ENCODE assay signal across 24 cellular contexts in the genomic region with DNA sequence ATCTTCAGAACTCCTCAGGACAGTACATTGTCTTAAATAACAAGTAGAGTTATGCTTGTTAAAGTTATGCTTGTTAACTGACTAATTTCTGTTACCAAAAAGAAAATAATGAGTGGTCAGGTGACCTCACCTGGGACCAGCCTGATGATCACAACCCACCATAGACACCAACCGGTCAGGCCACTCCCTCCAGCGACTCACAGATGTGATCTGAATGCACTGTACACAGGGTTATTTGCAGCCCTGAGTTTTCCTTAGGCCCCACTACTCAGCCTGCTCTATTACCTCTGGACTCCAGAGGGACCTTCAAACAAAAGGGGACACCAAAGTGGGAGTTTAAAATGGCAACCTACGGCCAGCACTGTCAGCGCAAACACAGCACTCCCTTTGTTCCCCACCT. TPM values are rescaled to one million over a fixed set of nuclear protein-coding genes. Genes with fewer than 3 reads are reported as not detected.
DNase-seq lines count a peak whose midpoint lies in the region; ATAC-seq, FAIRE-seq and TF ChIP-seq lines count a peak whose summit lies in the region.
"Had no signal": no experiment of that assay in that cellular context is flagged by ENCODE, and none has a peak within 500 bp of the region (broad histone marks: within the 10 kb centered on the region; RNA-seq: fewer than 3 reads in every experiment).

No MANE protein-coding gene starts in this region.

- no peak for FAIRE-seq in HepG2 (lab: Jason Lieb, UNC)
- FAIRE-seq: D721Med, GM12892 had no signal

- H3K27ac ChIP-seq in HepG2 (ENCODE audit: extremely low read length, insufficient read depth, low read length) (no peak overlapping the region), right lobe of liver (no peak overlapping the region), RWPE2 (ENCODE audit: poor library complexity, severe bottlenecking) (no peak overlapping the region), foreskin keratinocyte (no peak overlapping the region), smooth muscle cell (ENCODE audit: low read depth) (no peak overlapping the region), uterus (no peak overlapping the region)
- H3K27ac ChIP-seq: left lung, parathyroid adenoma, right atrium auricular region, RWPE1, tibial nerve had no signal

- H3K27me3 ChIP-seq in HepG2 (ENCODE audit: control insufficient read depth in 1 of 2, insufficient read depth in 2 of 2, low read length in 2 of 2) (no peaks in the 10 kb centered on the region), right lobe of liver (no peaks in the 10 kb centered on the region), RWPE2 (ENCODE audit: insufficient read depth, poor library complexity, severe bottlenecking) (no peaks in the 10 kb centered on the region), foreskin keratinocyte (no peaks in the 10 kb centered on the region), smooth muscle cell (ENCODE audit: low read depth) (no peaks in the 10 kb centered on the region), uterus (no peaks in the 10 kb centered on the region)
- H3K27me3 ChIP-seq: left lung, right atrium auricular region, tibial nerve had no signal

- WGBS in HepG2 (ENCODE audit: low lambda C conversion rate): 93% methylated on average over 2 of the region's 4 CpGs
- 100% methylated on average over 4 of the region's 4 CpGs for WGBS in right lobe of liver (ENCODE audit: insufficient coverage, low coverage, low lambda C conversion rate, missing lambda C conversion rate)
- 83% methylated on average over 4 of the region's 4 CpGs for WGBS in smooth muscle cell (ENCODE audit: low lambda C conversion rate)

- TF ChIP-seq POLR2A in HepG2 (IDR thresholded peaks at IDR 0.05; ENCODE audit: insufficient read depth in 1 of 2, low read depth in 2 of 2, low read length in 2 of 2) (no peak), right lobe of liver (IDR thresholded peaks at IDR 0.05) (no peak), uterus (IDR thresholded peaks at IDR 0.05) (no peak)

- no peak for TF ChIP-seq RAD21 in HepG2 (CRISPR knock-in tag; IDR thresholded peaks at IDR 0.05)

- in situ Hi-C loops in HepG2 (cut with HindIII; ENCODE audit: extremely low pct_ligation_motif_present, low pct_unique_long_range_greater_than_20kb): no loop called here

- no peak overlapping the region for H3K9ac ChIP-seq in HepG2 (ENCODE audit: insufficient read depth, low read depth, low read length)
- no peak overlapping the region for H3K9ac ChIP-seq in smooth muscle cell (ENCODE audit: low read depth)
- H3K9ac ChIP-seq: parathyroid adenoma had no signal

- H3K4me1 ChIP-seq in HepG2 (ENCODE audit: insufficient read depth, low read length) (peaks cover 12% of the 10 kb centered on the region), right lobe of liver (no peaks in the 10 kb centered on the region), RWPE2 (ENCODE audit: insufficient read depth, poor library complexity, severe bottlenecking) (no peaks in the 10 kb centered on the region), foreskin keratinocyte (no peaks in the 10 kb centered on the region), smooth muscle cell (ENCODE audit: low read depth) (peaks cover 25% of the 10 kb centered on the region), uterus (no peaks in the 10 kb centered on the region)
- H3K4me1 ChIP-seq: left lung, parathyroid adenoma, right atrium auricular region had no signal

- DNase-seq in HepG2 (ENCODE audit: low spot score): peak; percentile 12
- DNase-seq in right lobe of liver: no peak
- DNase-seq in RWPE2 (ENCODE audit: low spot score): no peak
- peak in 1 of 2 donors; percentile 17 for DNase-seq in foreskin keratinocyte
- DNase-seq in smooth muscle cell (lab: John Stamatoyannopoulos, UW; ENCODE audit: unreplicated experiment): no peak
- DNase-seq in uterus: no peak
- DNase-seq in dedifferentiated amniotic fluid mesenchymal stem cell (ENCODE audit: extremely low spot score): no peak
- DNase-seq: activated naive CD4-positive, alpha-beta T cell treated with Interleukin-2 at 50 U/mL for 16 hours; CD4-positive, alpha-beta T cell; cerebellar nuclear complex; H9; IMR-90; left lung; mesenchymal stem cell; NCI-H146; stimulated activated CD4-positive, alpha-beta T cell treated with anti-CD3 and anti-CD28 coated beads, Interleukin-2, amount 100 ng/mL, for 48 hours; T-cell had no signal

- no peak for TF ChIP-seq EP300 in HepG2 (IDR thresholded peaks at IDR 0.05; ENCODE audit: low read depth in 2 of 2, low read length in 2 of 2)
- TF ChIP-seq EP300 in HepG2 (CRISPR knock-in tag; IDR thresholded peaks at IDR 0.05; ENCODE audit: borderline replicate concordance): no peak

- CTCF ChIA-PET in HepG2 (lab: Yijun Ruan, JAX; ENCODE audit: low intra/inter-chr PET ratio, low total read pairs): no interaction called here

- TF ChIP-seq CTCF in HepG2 (CRISPR knock-in tag; IDR thresholded peaks at IDR 0.05): no peak
- no peak for TF ChIP-seq CTCF in right lobe of liver (IDR thresholded peaks at IDR 0.05)
- TF ChIP-seq CTCF in RWPE2 (IDR thresholded peaks at IDR 0.05; ENCODE audit: poor library complexity, severe bottlenecking): no peak
- no peak for TF ChIP-seq CTCF in foreskin keratinocyte (conservative IDR thresholded peaks at IDR 0.05)
- no peak for TF ChIP-seq CTCF in smooth muscle cell (IDR thresholded peaks at IDR 0.05; ENCODE audit: borderline replicate concordance, insufficient read depth, poor library complexity, severe bottlenecking)
- no peak for TF ChIP-seq CTCF in uterus (IDR thresholded peaks at IDR 0.05)

- H2AFZ ChIP-seq in HepG2 (ENCODE audit: low read length) (no peak overlapping the region), smooth muscle cell (ENCODE audit: low read depth) (no peak overlapping the region)
- H2AFZ ChIP-seq: parathyroid adenoma had no signal

- H4K20me1 ChIP-seq in HepG2 (ENCODE audit: insufficient read depth, low read length) (no peaks in the 10 kb centered on the region), smooth muscle cell (ENCODE audit: low read depth) (no peaks in the 10 kb centered on the region)

- H3K9me3 ChIP-seq in HepG2 (ENCODE audit: low read length) (no peaks in the 10 kb centered on the region), right lobe of liver (no peaks in the 10 kb centered on the region), RWPE2 (ENCODE audit: severe bottlenecking) (no peaks in the 10 kb centered on the region), smooth muscle cell (replicated peaks; ENCODE audit: low read depth) (no peaks in the 10 kb centered on the region), uterus (no peaks in the 10 kb centered on the region)
- H3K9me3 ChIP-seq: left lung, right atrium auricular region, tibial nerve had no signal

- no peak overlapping the region for H3K4me3 ChIP-seq in HepG2 (replicated peaks in 1 of 3; ENCODE audit: insufficient read depth in 1 of 3, low read depth in 2 of 3, low read length in 3 of 3)
- no peak overlapping the region for H3K4me3 ChIP-seq in right lobe of liver
- no peak overlapping the region for H3K4me3 ChIP-seq in RWPE2 (ENCODE audit: severe bottlenecking)
- no peak overlapping the region for H3K4me3 ChIP-seq in smooth muscle cell
- H3K4me3 ChIP-seq in uterus: no peak overlapping the region
- H3K4me3 ChIP-seq: left lung, right atrium auricular region, tibial nerve had no signal

- intact Hi-C loops in HepG2 (cut with micrococcal nuclease; ENCODE audit: unreplicated experiment): no loop called here
- intact Hi-C loops in right lobe of liver (cut with DNase I): no loop called here
- intact Hi-C loops in uterus (cut with DNase I; ENCODE audit: low total_unique reads): no loop called here

- peaks cover 2 to 19% of the 10 kb centered on the region in 2 experiments; a peak in 3 of 5 replicates for H3K36me3 ChIP-seq in HepG2 (replicated peaks in 1 of 2; ENCODE audit: control insufficient read depth in 1 of 2, insufficient read depth in 2 of 2, low read length in 2 of 2)
- H3K36me3 ChIP-seq in right lobe of liver: no peaks in the 10 kb centered on the region
- no peaks in the 10 kb centered on the region for H3K36me3 ChIP-seq in RWPE2 (ENCODE audit: low read depth)
- no peaks in the 10 kb centered on the region for H3K36me3 ChIP-seq in smooth muscle cell (ENCODE audit: low read depth)
- no peaks in the 10 kb centered on the region for H3K36me3 ChIP-seq in uterus
- H3K36me3 ChIP-seq: left lung, right atrium auricular region, tibial nerve had no signal

- H3K4me2 ChIP-seq in HepG2 (ENCODE audit: low read depth, low read length) (no peak overlapping the region), smooth muscle cell (peak overlapping the region; percentile 74)

- POLR2A ChIA-PET in HepG2 (lab: Yijun Ruan, JAX): no interaction called here

- ATAC-seq in HepG2: peak; percentile 61
- ATAC-seq in right lobe of liver: no peak
- ATAC-seq in RWPE2 (ENCODE audit: low read depth): peak; percentile 53; the same call in 1 of the 3 replicates
- peak; percentile 67 for ATAC-seq in foreskin keratinocyte
- ATAC-seq in HG02852 (IDR thresholded peaks at IDR 0.05; ENCODE audit: unreplicated experiment): no peak
- ATAC-seq: left lung, T-cell had no signal

- peaks cover 4% of the 10 kb centered on the region for H3F3A ChIP-seq in smooth muscle cell (ENCODE audit: low read depth)

- H3K79me2 ChIP-seq in HepG2 (ENCODE audit: insufficient read depth, low read length) (no peaks in the 10 kb centered on the region), smooth muscle cell (ENCODE audit: low read depth) (no peaks in the 10 kb centered on the region)
- H3K79me2 ChIP-seq: parathyroid adenoma had no signal

- BruUV-seq in HepG2 (replicated peaks; lab: Mats Ljungman, UMichigan): no TSS peak

RNA-seq across cellular contexts. Expression of a gene that starts 55.3 kb away (rescaled TPM):
- 29.5 and 52.6 TPM in 2 replicates for total RNA-seq in HepG2 (2016; rRNA removed; fragmentation: Illumina TruSeq; extraction: Trizol)
- total RNA-seq in HepG2 (2016; cell fraction: cytosol; rRNA removed; fragmentation: Illumina TruSeq; extraction: Trizol; ENCODE audit: low read depth): 31.9 and 35.6 TPM in 2 replicates
- 27.5 and 50.9 TPM in 2 replicates for total RNA-seq in HepG2 (2016; cell fraction: insoluble cytoplasmic fraction; rRNA removed; fragmentation: Illumina TruSeq; extraction: Trizol)
- 31.2 TPM in 2 replicates for total RNA-seq in HepG2 (2016; cell fraction: membrane; rRNA removed; fragmentation: Illumina TruSeq; extraction: Trizol)
- 68.6 and 68.7 TPM in 2 replicates for total RNA-seq in HepG2 (2016; cell fraction: nucleus; rRNA removed; fragmentation: Illumina TruSeq; extraction: Trizol)
- polyA plus RNA-seq in HepG2 (2011; rRNA removed): 60.8 and 66.4 TPM in 2 replicates
- 47.7 and 50.6 TPM in 2 replicates for polyA plus RNA-seq in HepG2 (2011; cell fraction: cytosol; rRNA removed)
- 32.8 and 34.4 TPM in 2 replicates for polyA plus RNA-seq in HepG2 (2011; cell fraction: nucleus; rRNA removed)
- 36.1 and 38.1 TPM in 2 replicates for polyA plus RNA-seq in HepG2 (2012)
- polyA plus RNA-seq in HepG2 (2016; cell fraction: cytosol; fragmentation: Illumina TruSeq; extraction: Trizol; ENCODE audit: low read depth): 6.9 and 7.3 TPM in 2 replicates
- polyA plus RNA-seq in HepG2 (2016; cell fraction: insoluble cytoplasmic fraction; fragmentation: Illumina TruSeq; extraction: Trizol; ENCODE audit: low read depth): 20.7 and 24.7 TPM in 2 replicates
- polyA plus RNA-seq in HepG2 (2016; cell fraction: membrane; fragmentation: Illumina TruSeq; extraction: Trizol; ENCODE audit: low read depth): 10.7 and 11.5 TPM in 2 replicates
- 62.9 and 65.1 TPM in 2 replicates for polyA plus RNA-seq in HepG2 (2016; cell fraction: nucleus; fragmentation: Illumina TruSeq; extraction: Trizol; ENCODE audit: insufficient read depth, low read depth)
- 13.2 and 89.5 TPM in 2 replicates for polyA minus RNA-seq in HepG2 (2011; rRNA and poly(A)+ RNA removed; ENCODE audit: low replicate concordance)
- polyA minus RNA-seq in HepG2 (2011; cell fraction: cytosol; rRNA and poly(A)+ RNA removed): 71.8 and 79.4 TPM in 2 replicates
- polyA minus RNA-seq in HepG2 (2011; cell fraction: nucleus; rRNA and poly(A)+ RNA removed): 74.4 and 82.4 TPM in 2 replicates
- total RNA-seq in right lobe of liver: 10 to 100 TPM in 1 of 6 experiments, 1 to 10 TPM in 5; 5.0 to 11.7 (median 8.7) TPM
- 8.3 and 8.4 TPM in 2 replicates for total RNA-seq in foreskin keratinocyte
- 2.8 and 3.2 TPM in 2 replicates for polyA plus RNA-seq in foreskin keratinocyte
- 23.2 and 27.3 TPM in 2 replicates for total RNA-seq in smooth muscle cell
- 10.8 and 17.5 TPM in 2 replicates for polyA plus RNA-seq in smooth muscle cell
- 10 to 100 TPM in 3 of 4 donors, 1 to 10 TPM in 1; 10.0 to 22.7 (median 15.1) TPM for total RNA-seq in uterus

Comparison
In these comparisons a context has a peak if more than half of its experiments do, and no peak if none do; other contexts are left out.
1. ATAC-seq: peak in HepG2 (single experiment), RWPE2 (single experiment) and foreskin keratinocyte (single experiment); none in right lobe of liver (0 of 4) and HG02852 (single experiment).